In genomic region chr3:150786791-150787190, GRCh38 we compare ENCODE assay signal across 16 cellular contexts. TPM values are rescaled to one million over a fixed set of nuclear protein-coding genes. Genes with fewer than 3 reads are reported as not detected.
DNase-seq lines count a peak whose midpoint lies in the region; ATAC-seq and TF ChIP-seq lines count a peak whose summit lies in the region.
"Had no signal": no experiment of that assay in that cellular context is flagged by ENCODE, and none has a peak within 500 bp of the region (broad histone marks: within the 10 kb centered on the region; RNA-seq: fewer than 3 reads in every experiment).

No MANE protein-coding gene starts in this region.

- TF ChIP-seq CTCF in left lung (IDR thresholded peaks at IDR 0.05), result no peak
- no peak for TF ChIP-seq CTCF in glutamatergic neuron (IDR thresholded peaks at IDR 0.05; ENCODE audit: partially characterized antibody, unreplicated experiment)

- H3K36me3 ChIP-seq in left lung, result no peaks in the 10 kb centered on the region

- H3K27ac Mint-ChIP-seq in activated CD4-positive, alpha-beta memory T cell treated with anti-CD3 and anti-CD28 coated beads for 36 hours, result peak overlapping the region; percentile 40
- no peak overlapping the region for H3K27ac Mint-ChIP-seq in activated CD4-positive, alpha-beta memory T cell treated with anti-CD3 and anti-CD28 coated beads, Interleukin-2, amount 10 ng/mL, durations not matched to agents 7 days and 5 days
- H3K27ac Mint-ChIP-seq in activated naive CD8-positive, alpha-beta T cell treated with anti-CD3 and anti-CD28 coated beads for 36 hours, result no peak overlapping the region
- no peak overlapping the region for H3K27ac Mint-ChIP-seq in glutamatergic neuron (ENCODE audit: unreplicated experiment)
- H3K27ac Mint-ChIP-seq: CD4-positive, alpha-beta memory T cell; mesothelial cell of epicardium had no signal

- ATAC-seq in left lung, result peak; percentile 61
- ATAC-seq: right cardiac atrium had no signal

- no peak for TF ChIP-seq RAD21 in Ishikawa (IDR thresholded peaks at IDR 0.05; ENCODE audit: low read depth)

- H3K27me3 Mint-ChIP-seq in activated CD4-positive, alpha-beta memory T cell treated with anti-CD3 and anti-CD28 coated beads for 36 hours, result peaks cover 2% of the 10 kb centered on the region
- peaks cover 2% of the 10 kb centered on the region for H3K27me3 Mint-ChIP-seq in activated CD4-positive, alpha-beta memory T cell treated with anti-CD3 and anti-CD28 coated beads, Interleukin-2, amount 10 ng/mL, durations not matched to agents 7 days and 5 days
- peaks cover 15% of the 10 kb centered on the region for H3K27me3 Mint-ChIP-seq in activated naive CD8-positive, alpha-beta T cell treated with anti-CD3 and anti-CD28 coated beads for 36 hours
- H3K27me3 Mint-ChIP-seq in glutamatergic neuron (ENCODE audit: unreplicated experiment), result no peaks in the 10 kb centered on the region

- H3K4me1 Mint-ChIP-seq in activated CD4-positive, alpha-beta memory T cell treated with anti-CD3 and anti-CD28 coated beads for 36 hours (ENCODE audit: low read depth), result peaks cover 52% of the 10 kb centered on the region
- peaks cover 43% of the 10 kb centered on the region for H3K4me1 Mint-ChIP-seq in activated CD4-positive, alpha-beta memory T cell treated with anti-CD3 and anti-CD28 coated beads, Interleukin-2, amount 10 ng/mL, durations not matched to agents 7 days and 5 days
- H3K4me1 Mint-ChIP-seq in activated naive CD8-positive, alpha-beta T cell treated with anti-CD3 and anti-CD28 coated beads for 36 hours, result peaks cover 31% of the 10 kb centered on the region
- H3K4me1 Mint-ChIP-seq in glutamatergic neuron (ENCODE audit: low read depth, unreplicated experiment), result peaks cover 2% of the 10 kb centered on the region
- H3K4me1 Mint-ChIP-seq: mesothelial cell of epicardium had no signal

- H3K9me3 Mint-ChIP-seq in activated CD4-positive, alpha-beta memory T cell treated with anti-CD3 and anti-CD28 coated beads for 36 hours, result no peaks in the 10 kb centered on the region
- no peaks in the 10 kb centered on the region for H3K9me3 Mint-ChIP-seq in activated CD4-positive, alpha-beta memory T cell treated with anti-CD3 and anti-CD28 coated beads, Interleukin-2, amount 10 ng/mL, durations not matched to agents 7 days and 5 days
- H3K9me3 Mint-ChIP-seq in activated naive CD8-positive, alpha-beta T cell treated with anti-CD3 and anti-CD28 coated beads for 36 hours, result no peaks in the 10 kb centered on the region
- H3K9me3 Mint-ChIP-seq in glutamatergic neuron (ENCODE audit: unreplicated experiment), result peaks cover 2% of the 10 kb centered on the region
- H3K9me3 Mint-ChIP-seq: CD4-positive, alpha-beta memory T cell had no signal

- no peak for TF ChIP-seq EP300 in Ishikawa (IDR thresholded peaks at IDR 0.05; ENCODE audit: borderline replicate concordance)

- no peak overlapping the region for H3K4me3 Mint-ChIP-seq in activated CD4-positive, alpha-beta memory T cell treated with anti-CD3 and anti-CD28 coated beads for 36 hours
- no peak overlapping the region for H3K4me3 Mint-ChIP-seq in activated CD4-positive, alpha-beta memory T cell treated with anti-CD3 and anti-CD28 coated beads, Interleukin-2, amount 10 ng/mL, durations not matched to agents 7 days and 5 days
- H3K4me3 Mint-ChIP-seq in activated naive CD8-positive, alpha-beta T cell treated with anti-CD3 and anti-CD28 coated beads for 36 hours, result no peak overlapping the region
- H3K4me3 Mint-ChIP-seq in glutamatergic neuron (ENCODE audit: unreplicated experiment), result no peak overlapping the region
- H3K4me3 Mint-ChIP-seq: CD4-positive, alpha-beta memory T cell; mesothelial cell of epicardium had no signal

- intact Hi-C loops in activated CD4-positive, alpha-beta memory T cell treated with anti-CD3 and anti-CD28 coated beads for 36 hours (cut with micrococcal nuclease), result loop anchor here (1.0 to 2.0 kb wide), 5 partner anchors 65 to 360 kb away; no protein-coding TSS in a partner anchor
- intact Hi-C loops in left lung (cut with DNase I), result no loop called here

- CTCF ChIA-PET in activated CD4-positive, alpha-beta memory T cell treated with anti-CD3 and anti-CD28 coated beads for 36 hours (lab: Charles Lee), result interaction anchor here (1.1 to 7.4 kb wide), 13 partner anchors 9 to 360 kb away, joined by 3 to 111 read pairs (median 8); partner anchors contain the start of genes ERICH6 and SIAH2
- CTCF ChIA-PET in activated CD4-positive, alpha-beta memory T cell treated with anti-CD3 and anti-CD28 coated beads, Interleukin-2, amount 10 ng/mL, durations not matched to agents 7 days and 5 days (lab: Charles Lee), result interaction anchor here (1.1 to 2.4 kb wide), 12 partner anchors 11 to 300 kb away, joined by 3 to 29 read pairs (median 7); partner anchors contain the start of gene SIAH2

- no peak overlapping the region for H3K4me3 ChIP-seq in left lung
- H3K4me3 ChIP-seq: A549 had no signal

- peaks cover 0 to 5% of the 10 kb centered on the region in 2 donors for H3K27me3 ChIP-seq in left lung

- POLR2A ChIA-PET in activated CD4-positive, alpha-beta memory T cell treated with anti-CD3 and anti-CD28 coated beads for 36 hours (lab: Charles Lee), result interaction anchor here (1.0 to 6.5 kb wide), 3 partner anchors 23 to 299 kb away, joined by 3 to 152 read pairs (median 3); partner anchors contain the start of gene SIAH2
- POLR2A ChIA-PET in activated CD4-positive, alpha-beta memory T cell treated with anti-CD3 and anti-CD28 coated beads, Interleukin-2, amount 10 ng/mL, durations not matched to agents 7 days and 5 days (lab: Charles Lee), result interaction anchor here (5.5 kb wide), 1 partner anchor 23 kb away, joined by 59 read pairs; the partner anchor contains the start of gene SIAH2

- no peaks in the 10 kb centered on the region for H3K9me3 ChIP-seq in left lung
- H3K9me3 ChIP-seq: A549 had no signal

- DNase-seq in activated CD4-positive, alpha-beta memory T cell treated with anti-CD3 and anti-CD28 coated beads for 36 hours, result peak; percentile 62
- no peak for DNase-seq in activated CD4-positive, alpha-beta memory T cell treated with anti-CD3 and anti-CD28 coated beads, Interleukin-2, amount 10 ng/mL, durations not matched to agents 7 days and 5 days
- DNase-seq in activated naive CD8-positive, alpha-beta T cell treated with anti-CD3 and anti-CD28 coated beads for 36 hours, result peak; percentile 25
- DNase-seq in left lung (no peak), COLO668 (lab: John Stamatoyannopoulos, UW; ENCODE audit: unreplicated experiment) (no peak), glutamatergic neuron (no peak), HuH-7 (ENCODE audit: low spot score) (no peak)
- DNase-seq: CD4-positive, alpha-beta memory T cell; HCEC 1CT; islet precursor cell; NCI-H1930; NCI-H526; right cardiac atrium had no signal

- no peaks in the 10 kb centered on the region for H3K36me3 Mint-ChIP-seq in activated CD4-positive, alpha-beta memory T cell treated with anti-CD3 and anti-CD28 coated beads for 36 hours
- H3K36me3 Mint-ChIP-seq in activated CD4-positive, alpha-beta memory T cell treated with anti-CD3 and anti-CD28 coated beads, Interleukin-2, amount 10 ng/mL, durations not matched to agents 7 days and 5 days (ENCODE audit: low read depth), result no peaks in the 10 kb centered on the region
- no peaks in the 10 kb centered on the region for H3K36me3 Mint-ChIP-seq in activated naive CD8-positive, alpha-beta T cell treated with anti-CD3 and anti-CD28 coated beads for 36 hours
- H3K36me3 Mint-ChIP-seq in glutamatergic neuron (ENCODE audit: unreplicated experiment), result no peaks in the 10 kb centered on the region
- H3K36me3 Mint-ChIP-seq: CD4-positive, alpha-beta memory T cell; mesothelial cell of epicardium had no signal

- H3K27ac ChIP-seq in left lung, result no peak overlapping the region
- H3K27ac ChIP-seq: A549 had no signal

- no peaks in the 10 kb centered on the region for H3K4me1 ChIP-seq in left lung
- H3K4me1 ChIP-seq: A549 had no signal

TF ChIP-seq in Ishikawa, 13 proteins besides CTCF, POLR2A, EP300 and RAD21:
- TF ChIP-seq TEAD4 (IDR thresholded peaks at IDR 0.05) (0 out of 2 replicates have a peak, but pooled peaks have one; percentile 49), USF1 (IDR thresholded peaks at IDR 0.05) (no peak), CEBPB (IDR thresholded peaks at IDR 0.05) (peak; percentile 19; the same call in 1 of the 2 replicates)

RNA-seq across cellular contexts. Expression of gene SIAH2, which starts 23.8 kb away (rescaled TPM):
- total RNA-seq in activated CD4-positive, alpha-beta memory T cell treated with anti-CD3 and anti-CD28 coated beads for 36 hours, result 10 to 100 TPM; 74.0 to 74.9 TPM
- 10 to 100 TPM; 42.5 to 44.9 TPM for total RNA-seq in activated CD4-positive, alpha-beta memory T cell treated with anti-CD3 and anti-CD28 coated beads, Interleukin-2, amount 10 ng/mL, durations not matched to agents 7 days and 5 days
- total RNA-seq in activated naive CD8-positive, alpha-beta T cell treated with anti-CD3 and anti-CD28 coated beads for 36 hours, result 10 to 100 TPM; 89.1 to 94.4 TPM
- total RNA-seq in left lung (10 to 100 TPM; 20.2 to 21.7 TPM), glutamatergic neuron (ENCODE audit: unreplicated experiment) (9.6 TPM)

Comparison
In these comparisons a context has a peak if more than half of its experiments do, and no peak if none do; other contexts are left out.
1. DNase-seq: peak in activated CD4-positive, alpha-beta memory T cell treated with anti-CD3 and anti-CD28 coated beads for 36 hours (single experiment) and activated naive CD8-positive, alpha-beta T cell treated with anti-CD3 and anti-CD28 coated beads for 36 hours (single experiment); none in activated CD4-positive, alpha-beta memory T cell treated with anti-CD3 and anti-CD28 coated beads, Interleukin-2, amount 10 ng/mL, durations not matched to agents 7 days and 5 days (single experiment), left lung (0 of 2), COLO668 (single experiment), glutamatergic neuron (single experiment) and HuH-7 (single experiment).